13 cellular contexts compared by ENCODE assay signal in genomic region chr13:27005556-27005955, GRCh38.
A peak's percentile ranks its signal among the peaks of the same experiment; 100 is the strongest.
DNase-seq lines count a peak whose midpoint lies in the region; ATAC-seq and TF ChIP-seq lines count a peak whose summit lies in the region.
"Had no signal": no experiment of that assay in that cellular context is flagged by ENCODE, and none has a peak within 500 bp of the region (broad histone marks: within the 10 kb centered on the region; RNA-seq: fewer than 3 reads in every experiment).

No MANE protein-coding gene starts in this region.

- H3K79me1 ChIP-seq in neuronal stem cell (ENCODE audit: low read depth, low read length): no peaks in the 10 kb centered on the region

- H3K9me3 Mint-ChIP-seq in effector memory CD8-positive, alpha-beta T cell: no peaks in the 10 kb centered on the region
- H3K9me3 Mint-ChIP-seq: activated T-cell treated with anti-CD3 and anti-CD28 coated beads, Interleukin-2, amount 50 U/mL, for 72 hours; CD4-positive, alpha-beta memory T cell; stimulated activated naive CD8-positive, alpha-beta T cell treated with anti-CD3 and anti-CD28 coated beads, Interleukin-15, amount 100 ng/mL, for 72 hours had no signal

- H3K4me2 ChIP-seq in neuronal stem cell (ENCODE audit: insufficient read depth, low read length, poor library complexity, severe bottlenecking): no peak overlapping the region
- no peak overlapping the region for H3K4me2 ChIP-seq in OCI-LY7 (ENCODE audit: low read length)
- H3K4me2 ChIP-seq: KMS-11 had no signal

- H3K9me2 ChIP-seq in OCI-LY7 (ENCODE audit: insufficient read depth, low read length): no peaks in the 10 kb centered on the region

- H3K36me3 Mint-ChIP-seq in effector memory CD8-positive, alpha-beta T cell (ENCODE audit: insufficient read depth): no peaks in the 10 kb centered on the region
- H3K36me3 Mint-ChIP-seq: CD4-positive, alpha-beta memory T cell had no signal

- H3K27ac ChIP-seq in esophagus muscularis mucosa (replicated peaks in 1 of 4) (peak overlapping the region; percentile 75 to 86 (median 78)), neuronal stem cell (replicated peaks; ENCODE audit: low read length) (no peak overlapping the region), WERI-Rb-1 (no peak overlapping the region), OCI-LY7 (ENCODE audit: low read depth, low read length, poor library complexity, severe bottlenecking) (no peak overlapping the region)
- H3K27ac ChIP-seq: KMS-11, VCaP had no signal

- no peak overlapping the region for H4K8ac ChIP-seq in neuronal stem cell (ENCODE audit: low read depth, low read length)

- H2AFZ ChIP-seq in neuronal stem cell (ENCODE audit: low read length): no peak overlapping the region
- no peak overlapping the region for H2AFZ ChIP-seq in OCI-LY7 (ENCODE audit: low read length)

- TF ChIP-seq CTCF in esophagus muscularis mucosa (IDR thresholded peaks at IDR 0.05): no peak
- no peak for TF ChIP-seq CTCF in WERI-Rb-1 (IDR thresholded peaks at IDR 0.05; ENCODE audit: low read depth, low read length)
- TF ChIP-seq CTCF in OCI-LY7 (conservative IDR thresholded peaks at IDR 0.05; ENCODE audit: low read length): no peak

- peak overlapping the region; percentile 84 for H3K18ac ChIP-seq in neuronal stem cell (ENCODE audit: low read length)

- WGBS in esophagus muscularis mucosa: 67% methylated on average over 9 of the region's 9 CpGs
- WGBS in neuronal stem cell (ENCODE audit: extremely low coverage in 2 of 2, insufficient read length in 2 of 2, insufficient replicate concordance in 1 of 2), 2 donors: no CpG with 5 or more reads among the region's 9 CpGs

- no peak overlapping the region for H3K27ac Mint-ChIP-seq in effector memory CD8-positive, alpha-beta T cell
- H3K27ac Mint-ChIP-seq: activated T-cell treated with anti-CD3 and anti-CD28 coated beads, Interleukin-2, amount 50 U/mL, for 72 hours; CD4-positive, alpha-beta memory T cell had no signal

- H3K14ac ChIP-seq in neuronal stem cell (ENCODE audit: low read length): peak overlapping the region; percentile 72

- TF ChIP-seq POLR2A in esophagus muscularis mucosa (IDR thresholded peaks at IDR 0.05; ENCODE audit: low read depth): no peak

- H4K91ac ChIP-seq in neuronal stem cell (ENCODE audit: low read depth, low read length, poor library complexity): no peak overlapping the region

- H2BK12ac ChIP-seq in neuronal stem cell (ENCODE audit: low read length): peak overlapping the region; percentile 73

- intact Hi-C loops in esophagus muscularis mucosa (cut with DNase I): no loop called here
- intact Hi-C loops in OCI-LY7 (cut with micrococcal nuclease; ENCODE audit: unreplicated experiment): no loop called here

- no peaks in the 10 kb centered on the region for H3K79me2 ChIP-seq in OCI-LY7 (ENCODE audit: insufficient read depth, low read depth, low read length)

- H2BK15ac ChIP-seq in neuronal stem cell (ENCODE audit: low read length): no peak overlapping the region

- no peak for TF ChIP-seq EP300 in esophagus muscularis mucosa (IDR thresholded peaks at IDR 0.05)

- H3K4me3 ChIP-seq in esophagus muscularis mucosa (no peak overlapping the region), neuronal stem cell (ENCODE audit: low read length in 2 of 2) (no peak overlapping the region), WERI-Rb-1 (ENCODE audit: low read depth, low read length) (no peak overlapping the region), OCI-LY7 (ENCODE audit: low read depth, low read length, poor library complexity, severe bottlenecking) (no peak overlapping the region)

- BruUV-seq in OCI-LY7 (replicated peaks; lab: Mats Ljungman, UMichigan): no TSS peak

- H3K4me1 ChIP-seq in esophagus muscularis mucosa: peaks cover 22 to 37% (median 32%) of the 10 kb centered on the region in 4 donors
- H3K4me1 ChIP-seq in neuronal stem cell (ENCODE audit: control insufficient read depth in 2 of 2, insufficient read depth in 1 of 2, low read depth in 1 of 2, low read length in 2 of 2): peaks cover 4 to 10% of the 10 kb centered on the region in 2 donors
- H3K4me1 ChIP-seq in OCI-LY7 (ENCODE audit: insufficient read depth, low read length, poor library complexity, severe bottlenecking): no peaks in the 10 kb centered on the region

- H2AK5ac ChIP-seq in neuronal stem cell (ENCODE audit: low read depth, low read length): peak overlapping the region; percentile 50

- H3K9me3 ChIP-seq in esophagus muscularis mucosa (peaks cover 0 to 4% (median 0%) of the 10 kb centered on the region in 4 donors), neuronal stem cell (replicated peaks in 1 of 2; ENCODE audit: control insufficient read depth in 2 of 2, insufficient read depth in 1 of 2, low read depth in 1 of 2, low read length in 2 of 2) (no peaks in the 10 kb centered on the region), WERI-Rb-1 (ENCODE audit: severe bottlenecking) (no peaks in the 10 kb centered on the region), OCI-LY7 (ENCODE audit: low read length) (no peaks in the 10 kb centered on the region)

- H3K36me3 ChIP-seq in esophagus muscularis mucosa (no peaks in the 10 kb centered on the region), neuronal stem cell (replicated peaks in 1 of 2; ENCODE audit: control insufficient read depth in 2 of 2, insufficient read depth in 2 of 2, low read length in 2 of 2) (no peaks in the 10 kb centered on the region), WERI-Rb-1 (no peaks in the 10 kb centered on the region), OCI-LY7 (ENCODE audit: insufficient read depth, low read length) (no peaks in the 10 kb centered on the region)

- DNase-seq in Daoy (ENCODE audit: low read depth) (peak; percentile 29), NCI-H510A (lab: John Stamatoyannopoulos, UW) (peak; percentile 29), esophagus muscularis mucosa (ENCODE audit: extremely low spot score) (no peak), neuronal stem cell (ENCODE audit: low spot score) (no peak), HuH-7 (ENCODE audit: low spot score) (no peak), WERI-Rb-1 (no peak), OCI-LY7 (ENCODE audit: low spot score) (no peak)
- no peak for DNase-seq in effector memory CD8-positive, alpha-beta T cell
- DNase-seq: activated T-cell treated with anti-CD3 and anti-CD28 coated beads, Interleukin-2, amount 50 U/mL, for 72 hours; CD4-positive, alpha-beta memory T cell; stimulated activated naive CD8-positive, alpha-beta T cell treated with anti-CD3 and anti-CD28 coated beads, Interleukin-15, amount 100 ng/mL, for 72 hours had no signal

- H3K4me3 Mint-ChIP-seq in effector memory CD8-positive, alpha-beta T cell: no peak overlapping the region
- H3K4me3 Mint-ChIP-seq: activated T-cell treated with anti-CD3 and anti-CD28 coated beads, Interleukin-2, amount 50 U/mL, for 72 hours; CD4-positive, alpha-beta memory T cell; stimulated activated naive CD8-positive, alpha-beta T cell treated with anti-CD3 and anti-CD28 coated beads, Interleukin-15, amount 100 ng/mL, for 72 hours had no signal

- H2BK5ac ChIP-seq in neuronal stem cell (ENCODE audit: low read length): peak overlapping the region; percentile 57

- no peak overlapping the region for H3K4ac ChIP-seq in neuronal stem cell (ENCODE audit: low read length)

- H3K27me3 Mint-ChIP-seq in effector memory CD8-positive, alpha-beta T cell: peaks cover 51 to 69% of the 10 kb centered on the region in 2 donors

- no peaks in the 10 kb centered on the region for H3K27me3 ChIP-seq in esophagus muscularis mucosa
- peaks cover 0 to 62% (median 17%) of the 10 kb centered on the region in 3 experiments for H3K27me3 ChIP-seq in neuronal stem cell (ENCODE audit: control insufficient read depth in 3 of 3, insufficient read depth in 3 of 3, low read depth in 1 of 3, low read length in 3 of 3)
- no peaks in the 10 kb centered on the region for H3K27me3 ChIP-seq in WERI-Rb-1 (ENCODE audit: insufficient read depth, low read depth, severe bottlenecking)

- H2BK120ac ChIP-seq in neuronal stem cell (ENCODE audit: low read depth, low read length): no peak overlapping the region

- no peak overlapping the region for H3K23ac ChIP-seq in neuronal stem cell (ENCODE audit: low read depth, low read length, poor library complexity)

- H4K20me1 ChIP-seq in OCI-LY7 (ENCODE audit: insufficient read depth, low read length): no peaks in the 10 kb centered on the region

- no peak overlapping the region for H3K9ac ChIP-seq in neuronal stem cell (ENCODE audit: low read depth, low read length, poor library complexity)
- H3K9ac ChIP-seq: KMS-11 had no signal

- ATAC-seq in effector memory CD8-positive, alpha-beta T cell (replicated peaks): no peak
- ATAC-seq: activated T-cell treated with anti-CD3 and anti-CD28 coated beads, Interleukin-2, amount 50 U/mL, for 72 hours; stimulated activated naive CD8-positive, alpha-beta T cell treated with anti-CD3 and anti-CD28 coated beads, Interleukin-15, amount 100 ng/mL, for 72 hours had no signal

- no peaks in the 10 kb centered on the region for H3K4me1 Mint-ChIP-seq in effector memory CD8-positive, alpha-beta T cell (ENCODE audit: low read depth in 2 of 2)

- CTCF ChIA-PET in OCI-LY7 (lab: Charles Lee; ENCODE audit: unreplicated experiment): interaction anchor here (0.6 to 0.9 kb wide), 3 partner anchors 20 to 443 kb away, joined by 4 to 6 read pairs (median 4); no protein-coding TSS in a partner anchor

- POLR2A ChIA-PET in OCI-LY7 (lab: Charles Lee): no interaction called here

Comparison
In these comparisons a context has a peak if more than half of its experiments do, and no peak if none do; other contexts are left out.
1. DNase-seq: peak in Daoy (single experiment) and NCI-H510A (single experiment); none in esophagus muscularis mucosa (single experiment), neuronal stem cell (single experiment), effector memory CD8-positive, alpha-beta T cell (0 of 3), HuH-7 (single experiment), WERI-Rb-1 (single experiment) and OCI-LY7 (single experiment).
2. H3K27ac ChIP-seq: peak in esophagus muscularis mucosa (4 of 4); none in neuronal stem cell (single experiment), WERI-Rb-1 (single experiment) and OCI-LY7 (single experiment).